In genomic region chr18:3266062-3266608, GRCh38 we compare ENCODE assay signal across 13 cellular contexts. TPM values are rescaled to one million over a fixed set of nuclear protein-coding genes. Genes with fewer than 3 reads are reported as not detected.
A peak's percentile ranks its signal among the peaks of the same experiment; 100 is the strongest.
DNase-seq lines count a peak whose midpoint lies in the region; ATAC-seq and TF ChIP-seq lines count a peak whose summit lies in the region.
"Had no signal": no experiment of that assay in that cellular context is flagged by ENCODE, and none has a peak within 500 bp of the region (broad histone marks: within the 10 kb centered on the region; RNA-seq: fewer than 3 reads in every experiment).

No MANE protein-coding gene starts in this region.

- peak overlapping the region; percentile 43 for H3K4me3 Mint-ChIP-seq in activated T-cell treated with anti-CD3 and anti-CD28 coated beads, Interleukin-2, amount 50 U/mL, for 4 hours
- peak overlapping the region; percentile 44 for H3K4me3 Mint-ChIP-seq in activated naive CD8-positive, alpha-beta T cell treated with anti-CD3 and anti-CD28 coated beads for 36 hours
- peak overlapping the region; percentile 46 to 57 for H3K4me3 Mint-ChIP-seq in stimulated activated naive CD8-positive, alpha-beta T cell treated with anti-CD3 and anti-CD28 coated beads, Interleukin-15, amount 100 ng/mL, for 72 hours

- ATAC-seq in activated T-cell treated with anti-CD3 and anti-CD28 coated beads, Interleukin-2, amount 50 U/mL, for 4 hours = no peak
- no peak for ATAC-seq in stimulated activated naive CD8-positive, alpha-beta T cell treated with anti-CD3 and anti-CD28 coated beads, Interleukin-15, amount 100 ng/mL, for 72 hours
- ATAC-seq in lower lobe of right lung = no peak

- no peak for TF ChIP-seq CTCF in lower lobe of right lung (IDR thresholded peaks at IDR 0.05)

- H3K36me3 ChIP-seq in iPS-15b (ENCODE audit: control insufficient read depth, insufficient read depth, low read length) = no peaks in the 10 kb centered on the region
- H3K36me3 ChIP-seq in lower lobe of right lung = no peaks in the 10 kb centered on the region
- H3K36me3 ChIP-seq: transverse colon had no signal

- no peaks in the 10 kb centered on the region for H3K9me3 ChIP-seq in iPS-15b (ENCODE audit: control insufficient read depth, insufficient read depth, low read length)
- H3K9me3 ChIP-seq in lower lobe of right lung = no peaks in the 10 kb centered on the region
- H3K9me3 ChIP-seq: transverse colon had no signal

- no peak overlapping the region for H3K27ac ChIP-seq in lower lobe of right lung
- H3K27ac ChIP-seq: transverse colon had no signal

- intact Hi-C loops in lower lobe of right lung (cut with DNase I) = no loop called here

- H3K27me3 Mint-ChIP-seq in activated T-cell treated with anti-CD3 and anti-CD28 coated beads, Interleukin-2, amount 50 U/mL, for 4 hours (ENCODE audit: low read depth) = no peaks in the 10 kb centered on the region
- no peaks in the 10 kb centered on the region for H3K27me3 Mint-ChIP-seq in activated naive CD8-positive, alpha-beta T cell treated with anti-CD3 and anti-CD28 coated beads for 36 hours
- H3K27me3 Mint-ChIP-seq in stimulated activated naive CD8-positive, alpha-beta T cell treated with anti-CD3 and anti-CD28 coated beads, Interleukin-15, amount 100 ng/mL, for 72 hours = no peaks in the 10 kb centered on the region

- H3K4me1 Mint-ChIP-seq in activated T-cell treated with anti-CD3 and anti-CD28 coated beads, Interleukin-2, amount 50 U/mL, for 4 hours (ENCODE audit: low read depth) = peaks cover 79% of the 10 kb centered on the region
- peaks cover 70% of the 10 kb centered on the region for H3K4me1 Mint-ChIP-seq in activated naive CD8-positive, alpha-beta T cell treated with anti-CD3 and anti-CD28 coated beads for 36 hours
- peaks cover 80% of the 10 kb centered on the region for H3K4me1 Mint-ChIP-seq in stimulated activated naive CD8-positive, alpha-beta T cell treated with anti-CD3 and anti-CD28 coated beads, Interleukin-15, amount 100 ng/mL, for 72 hours

- H3K27me3 ChIP-seq in iPS-15b (ENCODE audit: control insufficient read depth, insufficient read depth, low read length) (no peaks in the 10 kb centered on the region), lower lobe of right lung (ENCODE audit: low read depth) (no peaks in the 10 kb centered on the region)
- H3K27me3 ChIP-seq: transverse colon had no signal

- no peak for DNase-seq in activated T-cell treated with anti-CD3 and anti-CD28 coated beads, Interleukin-2, amount 50 U/mL, for 4 hours
- DNase-seq in activated T-cell treated with anti-CD3 and anti-CD28 coated beads, Interleukin-2, amount 50 U/mL, for 48 hours = no peak
- no peak for DNase-seq in activated naive CD8-positive, alpha-beta T cell treated with anti-CD3 and anti-CD28 coated beads for 36 hours
- no peak for DNase-seq in stimulated activated naive CD8-positive, alpha-beta T cell treated with anti-CD3 and anti-CD28 coated beads, Interleukin-15, amount 100 ng/mL, for 72 hours
- DNase-seq in EL (no peak), NCI-H345 (lab: John Stamatoyannopoulos, UW) (no peak), lower lobe of right lung (no peak)
- DNase-seq: activated gamma-delta T cell, cerebellar nuclear complex, NCI-H1048, transverse colon had no signal

- no peak overlapping the region for H3K4me3 ChIP-seq in iPS-15b (ENCODE audit: low read depth, low read length)
- H3K4me3 ChIP-seq in lower lobe of right lung = no peak overlapping the region
- H3K4me3 ChIP-seq: skin epidermis, transverse colon had no signal

- H3K36me3 Mint-ChIP-seq in activated T-cell treated with anti-CD3 and anti-CD28 coated beads, Interleukin-2, amount 50 U/mL, for 4 hours (ENCODE audit: insufficient read depth) = peaks cover 10% of the 10 kb centered on the region
- H3K36me3 Mint-ChIP-seq in activated naive CD8-positive, alpha-beta T cell treated with anti-CD3 and anti-CD28 coated beads for 36 hours = peaks cover 32% of the 10 kb centered on the region

- H3K4me1 ChIP-seq in iPS-15b (ENCODE audit: control insufficient read depth, insufficient read depth, low read length) (peaks cover 16% of the 10 kb centered on the region), lower lobe of right lung (peaks cover 78% of the 10 kb centered on the region)

- H3K9me3 Mint-ChIP-seq in activated T-cell treated with anti-CD3 and anti-CD28 coated beads, Interleukin-2, amount 50 U/mL, for 4 hours = no peaks in the 10 kb centered on the region
- peaks cover 2% of the 10 kb centered on the region for H3K9me3 Mint-ChIP-seq in activated naive CD8-positive, alpha-beta T cell treated with anti-CD3 and anti-CD28 coated beads for 36 hours
- H3K9me3 Mint-ChIP-seq in stimulated activated naive CD8-positive, alpha-beta T cell treated with anti-CD3 and anti-CD28 coated beads, Interleukin-15, amount 100 ng/mL, for 72 hours = no peaks in the 10 kb centered on the region

- peak overlapping the region; percentile 39 for H3K9ac ChIP-seq in iPS-15b (ENCODE audit: low read depth, low read length)

- H3K27ac Mint-ChIP-seq in activated naive CD8-positive, alpha-beta T cell treated with anti-CD3 and anti-CD28 coated beads for 36 hours = peak overlapping the region; percentile 81
- peak overlapping the region in 1 of 2 donors; percentile 64 for H3K27ac Mint-ChIP-seq in stimulated activated naive CD8-positive, alpha-beta T cell treated with anti-CD3 and anti-CD28 coated beads, Interleukin-15, amount 100 ng/mL, for 72 hours

RNA-seq across cellular contexts. Expression of gene MYL12B, which starts 4.2 kb away (rescaled TPM):
- 100 to 1,000 TPM; 190 to 203 (median 194) TPM for total RNA-seq in activated T-cell treated with anti-CD3 and anti-CD28 coated beads, Interleukin-2, amount 50 U/mL, for 4 hours
- total RNA-seq in activated naive CD8-positive, alpha-beta T cell treated with anti-CD3 and anti-CD28 coated beads for 36 hours = 100 to 1,000 TPM; 234 to 235 TPM
- total RNA-seq in lower lobe of right lung = 318 TPM

RNA-seq across cellular contexts. Expression of gene MYL12A, which starts 18.5 kb away (rescaled TPM):
- 100 to 1,000 TPM; 166 to 171 (median 169) TPM for total RNA-seq in activated T-cell treated with anti-CD3 and anti-CD28 coated beads, Interleukin-2, amount 50 U/mL, for 4 hours
- 100 to 1,000 TPM; 316 to 321 TPM for total RNA-seq in activated naive CD8-positive, alpha-beta T cell treated with anti-CD3 and anti-CD28 coated beads for 36 hours
- total RNA-seq in lower lobe of right lung = 481 TPM

RNA-seq across cellular contexts. Expression of gene MYOM1, which starts 46.4 kb away (rescaled TPM):
- total RNA-seq in activated T-cell treated with anti-CD3 and anti-CD28 coated beads, Interleukin-2, amount 50 U/mL, for 4 hours = under 1 TPM; 0.16 to 0.42 (median 0.25) TPM
- total RNA-seq in activated naive CD8-positive, alpha-beta T cell treated with anti-CD3 and anti-CD28 coated beads for 36 hours = under 1 TPM; 0.60 to 0.82 TPM
- 5.0 TPM for total RNA-seq in lower lobe of right lung
